ENCODE assay signal across 27 cellular contexts in the genomic region with DNA sequence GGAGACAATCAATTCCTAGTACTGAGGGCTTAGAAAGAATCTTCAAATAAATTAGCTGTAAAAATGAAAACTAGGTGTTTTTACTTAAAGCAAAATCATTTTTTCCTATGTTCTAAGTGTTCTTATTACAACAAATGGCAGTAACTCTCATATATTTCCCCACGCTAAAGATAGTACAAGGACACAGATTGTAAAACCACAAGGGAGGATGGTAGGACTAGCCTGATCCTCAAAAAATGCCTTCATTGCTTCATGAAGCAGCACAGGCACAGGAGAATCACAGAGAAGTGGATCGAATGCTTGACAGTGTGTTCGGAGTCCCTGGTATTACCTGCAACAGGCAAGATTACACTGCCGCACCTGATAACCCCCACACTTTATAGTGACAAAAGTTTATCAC. TPM values are rescaled to one million over a fixed set of nuclear protein-coding genes. Genes with fewer than 3 reads are reported as not detected.
DNase-seq lines count a peak whose midpoint lies in the region; ATAC-seq and TF ChIP-seq lines count a peak whose summit lies in the region.
"Had no signal": no experiment of that assay in that cellular context is flagged by ENCODE, and none has a peak within 500 bp of the region (broad histone marks: within the 10 kb centered on the region; RNA-seq: fewer than 3 reads in every experiment).

No MANE protein-coding gene starts in this region.

- no peak for ATAC-seq in CD8-positive, alpha-beta T cell
- no peak for ATAC-seq in natural killer cell treated with Interleukin-12 subunit alpha and Interleukin-12 subunit beta and Interleukin-15 and Interleukin-18, amount 100 ng/mL, for 72 hours
- ATAC-seq: GM23338, K562, Right ventricle myocardium inferior, SK-N-SH treated with all-trans-retinoic acid at 6 μM for 48 hours had no signal

- no peak overlapping the region for H3K27ac ChIP-seq in CD8-positive, alpha-beta T cell (ENCODE audit: low read depth, low read length)
- H3K27ac ChIP-seq: C4-2B, PC-9, SJCRH30 had no signal

- no peaks in the 10 kb centered on the region for H3K36me3 ChIP-seq in CD8-positive, alpha-beta T cell (ENCODE audit: insufficient read depth, low read length)
- H3K36me3 ChIP-seq: SJCRH30 had no signal

- H3K9me3 ChIP-seq in CD8-positive, alpha-beta T cell (ENCODE audit: low read length): no peaks in the 10 kb centered on the region
- H3K9me3 ChIP-seq: SJCRH30 had no signal

- H3K4me3 ChIP-seq in CD8-positive, alpha-beta T cell (ENCODE audit: low read depth, low read length): no peak overlapping the region
- no peak overlapping the region for H3K4me3 ChIP-seq in fibroblast of villous mesenchyme (ENCODE audit: low read depth, low read length)
- H3K4me3 ChIP-seq: GM23338, K562, PC-9, SJCRH30 had no signal

- peaks cover 13% of the 10 kb centered on the region for H3K9me3 Mint-ChIP-seq in CD8-positive, alpha-beta T cell
- H3K9me3 Mint-ChIP-seq in natural killer cell treated with Interleukin-12 subunit alpha and Interleukin-12 subunit beta and Interleukin-15 and Interleukin-18, amount 100 ng/mL, for 72 hours: no peaks in the 10 kb centered on the region

- peak overlapping the region; percentile 28 for H3K27ac Mint-ChIP-seq in CD8-positive, alpha-beta T cell
- H3K27ac Mint-ChIP-seq in natural killer cell treated with Interleukin-12 subunit alpha and Interleukin-12 subunit beta and Interleukin-15 and Interleukin-18, amount 100 ng/mL, for 72 hours: peak overlapping the region; percentile 80 to 93
- H3K27ac Mint-ChIP-seq: B cell, GM23338, H9 had no signal

- H3K4me3 Mint-ChIP-seq in CD8-positive, alpha-beta T cell: no peak overlapping the region
- H3K4me3 Mint-ChIP-seq in natural killer cell treated with Interleukin-12 subunit alpha and Interleukin-12 subunit beta and Interleukin-15 and Interleukin-18, amount 100 ng/mL, for 72 hours: peak overlapping the region; percentile 64
- H3K4me3 Mint-ChIP-seq: B cell, GM23338, H9 had no signal

- no peaks in the 10 kb centered on the region for H3K4me1 ChIP-seq in CD8-positive, alpha-beta T cell (ENCODE audit: insufficient read depth, low read length)
- H3K4me1 ChIP-seq: SJCRH30 had no signal

- peaks cover 73% of the 10 kb centered on the region for H3K36me3 Mint-ChIP-seq in CD8-positive, alpha-beta T cell
- H3K36me3 Mint-ChIP-seq in natural killer cell treated with Interleukin-12 subunit alpha and Interleukin-12 subunit beta and Interleukin-15 and Interleukin-18, amount 100 ng/mL, for 72 hours: peaks cover 12% of the 10 kb centered on the region

- no peaks in the 10 kb centered on the region for H3K27me3 ChIP-seq in CD8-positive, alpha-beta T cell (ENCODE audit: insufficient read depth, low read length)
- H3K27me3 ChIP-seq: SJCRH30 had no signal

- POLR2A ChIA-PET in CD8-positive, alpha-beta T cell (lab: Charles Lee): interaction anchor here (0.6 kb wide), 1 partner anchor 111 kb away, joined by 3 read pairs; no protein-coding TSS in a partner anchor

- intact Hi-C loops in CD8-positive, alpha-beta T cell (cut with DNase I, micrococcal nuclease): no loop called here

- H3K4me1 Mint-ChIP-seq in CD8-positive, alpha-beta T cell (ENCODE audit: low read depth): peaks cover 44% of the 10 kb centered on the region
- H3K4me1 Mint-ChIP-seq in natural killer cell treated with Interleukin-12 subunit alpha and Interleukin-12 subunit beta and Interleukin-15 and Interleukin-18, amount 100 ng/mL, for 72 hours (ENCODE audit: low read depth in 2 of 2): peaks cover 40 to 47% of the 10 kb centered on the region in 2 donors

- no peaks in the 10 kb centered on the region for H3K27me3 Mint-ChIP-seq in CD8-positive, alpha-beta T cell (ENCODE audit: low read depth)
- no peaks in the 10 kb centered on the region for H3K27me3 Mint-ChIP-seq in natural killer cell treated with Interleukin-12 subunit alpha and Interleukin-12 subunit beta and Interleukin-15 and Interleukin-18, amount 100 ng/mL, for 72 hours

- DNase-seq in CD8-positive, alpha-beta T cell: no peak
- DNase-seq in MV-4-11 (lab: John Stamatoyannopoulos, UW) (peak; percentile 16), fibroblast of villous mesenchyme (ENCODE audit: low read depth) (peak; percentile 34), nucleus accumbens (lab: John Stamatoyannopoulos, UW) (no peak)
- DNase-seq in natural killer cell treated with Interleukin-12 subunit alpha and Interleukin-12 subunit beta and Interleukin-15 and Interleukin-18, amount 100 ng/mL, for 72 hours (ENCODE audit: low spot score): no peak
- DNase-seq in stimulated activated CD4-positive, alpha-beta T cell treated with anti-CD3 and anti-CD28 coated beads, Interleukin-2, amount 100 ng/mL, for 24 hours: no peak
- no peak for DNase-seq in stimulated activated CD4-positive, alpha-beta T cell treated with anti-CD3 and anti-CD28 coated beads, Interleukin-4, amount 100 ng/mL, for 1 hour
- DNase-seq: DMS53, H9, Kasumi-1, NCI-H1417, NCI-H1694, NCI-H2029 treated with DMSO at 0.1 percent for 48 hours, NCI-H446 treated with DMSO at 0.1 percent for 48 hours, NCI-H526, NCI-H82, PC-9, SJCRH30 had no signal

- CTCF ChIA-PET in CD8-positive, alpha-beta T cell (lab: Charles Lee): interaction anchor here (0.7 kb wide), 1 partner anchor 120 kb away, joined by 3 read pairs; no protein-coding TSS in a partner anchor

- no peak for TF ChIP-seq CTCF in CD8-positive, alpha-beta T cell (IDR thresholded peaks at IDR 0.05)
- no peak for TF ChIP-seq CTCF in fibroblast of villous mesenchyme (IDR thresholded peaks at IDR 0.05; ENCODE audit: insufficient read depth, low read depth, low read length)

RNA-seq across cellular contexts. Expression of a gene that starts 58.5 kb away (rescaled TPM):
- 10 to 100 TPM; 41.0 to 44.4 TPM for total RNA-seq in CD8-positive, alpha-beta T cell
- 3.0 and 5.5 TPM in 2 replicates for total RNA-seq in fibroblast of villous mesenchyme
- 10 to 100 TPM; 14.6 to 39.3 TPM for total RNA-seq in natural killer cell treated with Interleukin-12 subunit alpha and Interleukin-12 subunit beta and Interleukin-15 and Interleukin-18, amount 100 ng/mL, for 72 hours
- total RNA-seq: A673, Daoy, G401, K562, PC-9, SJCRH30 had no signal

Comparison
In these comparisons a context has a peak if more than half of its experiments do, and no peak if none do; other contexts are left out.
1. DNase-seq: peak in MV-4-11 (single experiment) and fibroblast of villous mesenchyme (single experiment); none in CD8-positive, alpha-beta T cell (0 of 7), natural killer cell treated with Interleukin-12 subunit alpha and Interleukin-12 subunit beta and Interleukin-15 and Interleukin-18, amount 100 ng/mL, for 72 hours (single experiment), stimulated activated CD4-positive, alpha-beta T cell treated with anti-CD3 and anti-CD28 coated beads, Interleukin-2, amount 100 ng/mL, for 24 hours (0 of 2), nucleus accumbens (0 of 56) and stimulated activated CD4-positive, alpha-beta T cell treated with anti-CD3 and anti-CD28 coated beads, Interleukin-4, amount 100 ng/mL, for 1 hour (single experiment).